ENCODE assay signal across 29 cellular contexts in the genomic region with DNA sequence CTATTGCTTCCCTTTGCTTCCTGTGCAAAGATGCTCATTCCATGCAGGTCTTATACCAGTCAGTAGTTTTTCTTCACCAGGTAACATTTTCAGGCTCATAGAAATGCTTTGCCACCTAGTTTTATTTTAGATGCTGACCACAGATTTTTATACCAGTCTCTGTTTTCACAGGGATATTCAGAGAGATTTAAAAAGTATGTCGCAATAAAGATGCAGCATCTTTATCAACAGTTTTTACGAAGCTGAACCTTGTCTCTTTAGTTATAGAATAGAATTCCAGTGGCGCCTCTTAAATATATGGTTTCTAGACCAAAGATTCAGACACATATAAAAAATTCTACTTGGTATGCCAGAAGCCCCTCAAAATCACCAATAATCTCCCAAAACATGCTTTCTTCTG.
"Had no signal": no experiment of that assay in that cellular context is flagged by ENCODE, and none has a peak within 500 bp of the region (broad histone marks: within the 10 kb centered on the region; RNA-seq: fewer than 3 reads in every experiment).

No MANE protein-coding gene starts in this region.

- H3K36me3 ChIP-seq: stomach, suprapubic skin, thoracic aorta, thyroid gland, tibial artery, tibial nerve, transverse colon, upper lobe of left lung, upper lobe of right lung, uterus, vagina had no signal

- H3K4me3 Mint-ChIP-seq: stimulated activated effector memory CD8-positive, alpha-beta T cell treated with anti-CD3 and anti-CD28 coated beads, Interleukin-12 subunit alpha, Interleukin-12 subunit beta, amount 100 ng/mL, for 72 hours; stimulated activated memory B cell treated with anti-CD40 and anti-IgM and Interleukin-4, amounts not matched to agents 10 μg/mL and 1 μg/mL and 100 μg/mL, for 72 hours; stimulated activated naive B cell treated with anti-CD40 and anti-IgM and Interleukin-4, amounts not matched to agents 10 μg/mL and 1 μg/mL and 100 μg/mL, for 72 hours; stimulated activated naive CD8-positive, alpha-beta T cell treated with anti-CD3 and anti-CD28 coated beads, Interleukin-15, amount 100 ng/mL, for 72 hours; stimulated activated naive CD8-positive, alpha-beta T cell treated with anti-CD3 and anti-CD28 coated beads, Interleukin-15, Interleukin-2, amounts not matched to agents 100 ng/mL and 50 ng/mL, for 24 hours; type B pancreatic cell had no signal

- H3K9me3 ChIP-seq: stomach, suprapubic skin, testis, thoracic aorta, thyroid gland, tibial artery, tibial nerve, transverse colon, upper lobe of left lung, upper lobe of right lung, uterus, vagina had no signal

- H3K27me3 Mint-ChIP-seq: stimulated activated memory B cell treated with anti-CD40 and anti-IgM and Interleukin-4, amounts not matched to agents 10 μg/mL and 1 μg/mL and 100 μg/mL, for 72 hours; stimulated activated naive B cell treated with anti-CD40 and anti-IgM and Interleukin-4, amounts not matched to agents 10 μg/mL and 1 μg/mL and 100 μg/mL, for 72 hours had no signal

- H3K27ac Mint-ChIP-seq: stimulated activated effector memory CD8-positive, alpha-beta T cell treated with anti-CD3 and anti-CD28 coated beads, Interleukin-12 subunit alpha, Interleukin-12 subunit beta, amount 100 ng/mL, for 72 hours; stimulated activated memory B cell treated with anti-CD40 and anti-IgM and Interleukin-4, amounts not matched to agents 10 μg/mL and 1 μg/mL and 100 μg/mL, for 72 hours; stimulated activated naive B cell treated with anti-CD40 and anti-IgM and Interleukin-4, amounts not matched to agents 10 μg/mL and 1 μg/mL and 100 μg/mL, for 72 hours; stimulated activated naive CD8-positive, alpha-beta T cell treated with anti-CD3 and anti-CD28 coated beads, Interleukin-15, amount 100 ng/mL, for 72 hours; stimulated activated naive CD8-positive, alpha-beta T cell treated with anti-CD3 and anti-CD28 coated beads, Interleukin-15, Interleukin-2, amounts not matched to agents 100 ng/mL and 50 ng/mL, for 24 hours; type B pancreatic cell had no signal

- FAIRE-seq: urothelium cell line had no signal

- DNase-seq: stimulated activated CD4-positive, alpha-beta T cell treated with anti-CD3 and anti-CD28 coated beads, Interleukin-2, amount 100 ng/mL, for 48 hours; stimulated activated CD4-positive, alpha-beta T cell treated with anti-CD3 and anti-CD28 coated beads, Interleukin-4, amount 100 ng/mL, for 1 hour; stimulated activated CD4-positive, alpha-beta T cell treated with anti-CD3 and anti-CD28 coated beads, Interleukin-4, amount 100 ng/mL, for 24 hours; stimulated activated CD4-positive, alpha-beta T cell treated with anti-CD3 and anti-CD28 coated beads, Interleukin-4, amount 100 ng/mL, for 4 hours; stimulated activated CD8-positive, alpha-beta memory T cell treated with anti-CD3 and anti-CD28 coated beads, Interleukin-4, amount 100 ng/mL, for 48 hours; stimulated activated naive B cell treated with anti-CD40 and anti-IgM and Interleukin-4, amounts not matched to agents 10 μg/mL and 1 μg/mL and 100 μg/mL, for 72 hours; stimulated activated naive CD4-positive, alpha-beta T cell; stimulated activated naive CD4-positive, alpha-beta T cell treated with Interleukin-2 at 50 U/mL for 16 hours; stimulated activated naive CD8-positive, alpha-beta T cell treated with anti-CD3 and anti-CD28 coated beads, Interleukin-15, amount 100 ng/mL, for 72 hours; stimulated activated naive CD8-positive, alpha-beta T cell treated with anti-CD3 and anti-CD28 coated beads, Interleukin-15, Interleukin-2, amounts not matched to agents 100 U/mL and 50 U/mL, for 24 hours; stomach; substantia nigra; testis; thyroid gland; tibial artery; transverse colon; trophoblast cell; upper lobe of left lung; upper lobe of right lung; uterus had no signal

- H3K27ac ChIP-seq: stomach, suprapubic skin, testis, thoracic aorta, thyroid gland, tibial artery, tibial nerve, transverse colon, upper lobe of left lung, upper lobe of right lung, uterus, vagina had no signal

- H3K4me1 ChIP-seq: stomach, suprapubic skin, testis, transverse colon, upper lobe of left lung, upper lobe of right lung, uterus, vagina had no signal

- ATAC-seq: stimulated activated effector memory CD8-positive, alpha-beta T cell treated with anti-CD3 and anti-CD28 coated beads, Interleukin-12 subunit alpha, Interleukin-12 subunit beta, amount 100 ng/mL, for 72 hours; stimulated activated memory B cell treated with anti-CD40 and anti-IgM and Interleukin-4, amounts not matched to agents 10 μg/mL and 1 μg/mL and 100 μg/mL, for 72 hours; stimulated activated naive B cell treated with anti-CD40 and anti-IgM and Interleukin-4, amounts not matched to agents 10 μg/mL and 1 μg/mL and 100 μg/mL, for 72 hours; stimulated activated naive CD8-positive, alpha-beta T cell treated with anti-CD3 and anti-CD28 coated beads, Interleukin-15, amount 100 ng/mL, for 72 hours; stimulated activated naive CD8-positive, alpha-beta T cell treated with anti-CD3 and anti-CD28 coated beads, Interleukin-15, Interleukin-2, amounts not matched to agents 100 U/mL and 50 U/mL, for 24 hours; upper lobe of right lung had no signal

- H3K4me3 ChIP-seq: stomach, suprapubic skin, testis, thoracic aorta, thyroid gland, tibial artery, tibial nerve, transverse colon, upper lobe of left lung, upper lobe of right lung, uterus, vagina had no signal

- H3K4me1 Mint-ChIP-seq: stimulated activated effector memory CD8-positive, alpha-beta T cell treated with anti-CD3 and anti-CD28 coated beads, Interleukin-12 subunit alpha, Interleukin-12 subunit beta, amount 100 ng/mL, for 72 hours; stimulated activated memory B cell treated with anti-CD40 and anti-IgM and Interleukin-4, amounts not matched to agents 10 μg/mL and 1 μg/mL and 100 μg/mL, for 72 hours; stimulated activated naive B cell treated with anti-CD40 and anti-IgM and Interleukin-4, amounts not matched to agents 10 μg/mL and 1 μg/mL and 100 μg/mL, for 72 hours; stimulated activated naive CD8-positive, alpha-beta T cell treated with anti-CD3 and anti-CD28 coated beads, Interleukin-15, amount 100 ng/mL, for 72 hours had no signal

- H3K27me3 ChIP-seq: stomach, suprapubic skin, testis, thyroid gland, tibial artery, tibial nerve, transverse colon, upper lobe of left lung, upper lobe of right lung, uterus, vagina had no signal

- H3K36me3 Mint-ChIP-seq: stimulated activated effector memory CD8-positive, alpha-beta T cell treated with anti-CD3 and anti-CD28 coated beads, Interleukin-12 subunit alpha, Interleukin-12 subunit beta, amount 100 ng/mL, for 72 hours; stimulated activated memory B cell treated with anti-CD40 and anti-IgM and Interleukin-4, amounts not matched to agents 10 μg/mL and 1 μg/mL and 100 μg/mL, for 72 hours; stimulated activated naive B cell treated with anti-CD40 and anti-IgM and Interleukin-4, amounts not matched to agents 10 μg/mL and 1 μg/mL and 100 μg/mL, for 72 hours; type B pancreatic cell had no signal
